8 cellular contexts compared by ENCODE assay signal in genomic region chr2:231613655-231614558, GRCh38. TPM values are rescaled to one million over a fixed set of nuclear protein-coding genes. Genes with fewer than 3 reads are reported as not detected.
DNase-seq lines count a peak whose midpoint lies in the region; ATAC-seq, FAIRE-seq and TF ChIP-seq lines count a peak whose summit lies in the region.

No MANE protein-coding gene starts in this region.

- peaks cover 35% of the 10 kb centered on the region for H3K4me1 ChIP-seq in A549
- H3K4me1 ChIP-seq in left lung: peaks cover 26 to 49% of the 10 kb centered on the region in 2 donors

- H3K4me3 ChIP-seq in A549 (peak overlapping the region; percentile 38), coronary artery (peak overlapping the region; percentile 69), left lung (peak overlapping the region; percentile 16 to 47)

- FAIRE-seq in A549 (lab: Jason Lieb, UNC): no peak

- TF ChIP-seq POLR2A in A549 (IDR thresholded peaks at IDR 0.05; ENCODE audit: low read length): peak; percentile 37; the same call in 1 of the 2 replicates

- DNase-seq in A549 (ENCODE audit: low read depth in 1 of 2, low spot score in 1 of 2) (peak; percentile 72 to 84), NCI-H2196 treated with DMSO at 0.1 percent for 48 hours (lab: John Stamatoyannopoulos, UW; ENCODE audit: unreplicated experiment) (peak; percentile 88), coronary artery (ENCODE audit: low spot score) (peak; percentile 96), left lung (peak; percentile 82 to 93)
- DNase-seq in activated CD4-positive, alpha-beta T cell treated with anti-CD3 and anti-CD28 coated beads for 4 hours: peak; percentile 75 to 80
- DNase-seq in stimulated activated CD4-positive, alpha-beta T cell treated with anti-CD3 and anti-CD28 coated beads, Interleukin-1b, Interleukin-23, amount 100 ng/mL, for 48 hours: peak; percentile 91

- CTCF ChIA-PET in A549 (lab: Yijun Ruan, JAX): interaction anchor here (0.6 to 95.1 kb wide), 16 partner anchors 9 to 286 kb away, joined by 3 to 4158 read pairs (median 4); partner anchors contain the start of gene PTMA

- peaks cover 0 to 22% of the 10 kb centered on the region in 2 donors for H3K27me3 ChIP-seq in left lung

- peak overlapping the region; percentile 76 for H3K4me2 ChIP-seq in A549

- WGBS in A549 (ENCODE audit: missing lambda C conversion rate): 8% methylated on average over 17 of the region's 86 CpGs

- TF ChIP-seq EP300 in A549 (IDR thresholded peaks at IDR 0.05): 0 out of 5 replicates have a peak, but pooled peaks of 1 of the 2 experiments have one; percentile 17

- H3K36me3 ChIP-seq in left lung: no peaks in the 10 kb centered on the region

- TF ChIP-seq CTCF in A549 (IDR thresholded peaks at IDR 0.05): peak; percentile 36; the same call in 2 of the 3 replicates
- no peak for TF ChIP-seq CTCF in coronary artery (IDR thresholded peaks at IDR 0.05)
- TF ChIP-seq CTCF in left lung (IDR thresholded peaks at IDR 0.05): peak in 1 of 2 donors; percentile 17

- no peaks in the 10 kb centered on the region for H3K9me3 ChIP-seq in A549
- H3K9me3 ChIP-seq in left lung: no peaks in the 10 kb centered on the region

- TF ChIP-seq RAD21 in A549 (conservative IDR thresholded peaks at IDR 0.05 in 1 of 2, IDR thresholded peaks at IDR 0.05 in 1 of 2): no peak

- POLR2A ChIA-PET in A549 (lab: Yijun Ruan, JAX): interaction anchor here (0.6 to 4.0 kb wide), 11 partner anchors 9 to 99 kb away, joined by 4 to 61 read pairs (median 8); partner anchors contain the start of gene PTMA

- ATAC-seq in A549: peak; percentile 58 to 59
- peak; percentile 68 for ATAC-seq in GM18508 (IDR thresholded peaks at IDR 0.05; ENCODE audit: insufficient read depth, unreplicated experiment)
- peak; percentile 73 for ATAC-seq in HG02943 (IDR thresholded peaks at IDR 0.05; ENCODE audit: low read depth, unreplicated experiment)
- ATAC-seq in left lung: peak; percentile 77

- intact Hi-C loops in left lung (cut with DNase I): loop anchor here in 1 of 2 donors (2.0 to 5.0 kb wide), 2 partner anchors 63 to 101 kb away; no protein-coding TSS in a partner anchor

- peak overlapping the region; percentile 90 to 95 for H3K27ac ChIP-seq in A549
- peak overlapping the region; percentile 97 to 99 for H3K27ac ChIP-seq in coronary artery
- peak overlapping the region; percentile 92 to 94 for H3K27ac ChIP-seq in left lung

TF ChIP-seq in A549, 52 proteins besides CTCF, POLR2A, EP300 and RAD21 (continues in another document):
- no peak for TF ChIP-seq CBX2 (IDR thresholded peaks at IDR 0.05; ENCODE audit: borderline replicate concordance, low read depth)
- no peak for TF ChIP-seq JUNB (IDR thresholded peaks at IDR 0.05)
- TF ChIP-seq HES2 (IDR thresholded peaks at IDR 0.05): no peak
- peak; percentile 93; the same call in 1 of the 2 replicates for TF ChIP-seq HOXB5 (CRISPR knock-in tag; IDR thresholded peaks at IDR 0.05)
- TF ChIP-seq HMGXB4 (CRISPR knock-in tag; IDR thresholded peaks at IDR 0.05; ENCODE audit: borderline replicate concordance): 0 out of 2 replicates have a peak, but pooled peaks have one; percentile 46
- no peak for TF ChIP-seq EHMT2 (IDR thresholded peaks at IDR 0.05; ENCODE audit: low read depth)
- 0 out of 2 replicates have a peak, but pooled peaks have one; percentile 44 for TF ChIP-seq RARB (CRISPR knock-in tag; IDR thresholded peaks at IDR 0.05)
- peak; percentile 92 for TF ChIP-seq TP53 (CRISPR knock-in tag; IDR thresholded peaks at IDR 0.05)
- TF ChIP-seq NR3C1 (IDR thresholded peaks at IDR 0.05): no peak
- TF ChIP-seq FOSB (CRISPR knock-in tag; IDR thresholded peaks at IDR 0.05): no peak
- TF ChIP-seq SMC3 (IDR thresholded peaks at IDR 0.05): no peak; the same call in 2 of the 3 replicates
- TF ChIP-seq ZFP36 (IDR thresholded peaks at IDR 0.05; ENCODE audit: borderline replicate concordance, partially characterized antibody): no peak
- no peak for TF ChIP-seq CHD4 (IDR thresholded peaks at IDR 0.05; ENCODE audit: borderline replicate concordance)
- TF ChIP-seq KDM5A (IDR thresholded peaks at IDR 0.05): no peak
- TF ChIP-seq MAZ (IDR thresholded peaks at IDR 0.05; ENCODE audit: borderline replicate concordance, low read depth, low read length): no peak
- 0 out of 2 replicates have a peak, but pooled peaks have one; percentile 61 for TF ChIP-seq TFCP2L1 (CRISPR knock-in tag; IDR thresholded peaks at IDR 0.05)
- TF ChIP-seq ZC3H11A (IDR thresholded peaks at IDR 0.05): no peak
- TF ChIP-seq CEBPB (IDR thresholded peaks at IDR 0.05): no peak
- no peak for TF ChIP-seq PBX3 (IDR thresholded peaks at IDR 0.05)
- no peak for TF ChIP-seq ZNF302 (CRISPR knock-in tag; IDR thresholded peaks at IDR 0.05)
- TF ChIP-seq HOXB13 (CRISPR knock-in tag; IDR thresholded peaks at IDR 0.05; ENCODE audit: low read depth): peak; percentile 93
- peak; percentile 73 for TF ChIP-seq E2F6 (IDR thresholded peaks at IDR 0.05; ENCODE audit: borderline replicate concordance, low read depth)
- peak; percentile 46; the same call in 1 of the 2 replicates for TF ChIP-seq MYC (IDR thresholded peaks at IDR 0.05; ENCODE audit: borderline replicate concordance, low read length)
- TF ChIP-seq RNF2 (IDR thresholded peaks at IDR 0.05; ENCODE audit: borderline replicate concordance, low read depth): no peak
- TF ChIP-seq CBX8 (IDR thresholded peaks at IDR 0.05): no peak
- peak; percentile 78 for TF ChIP-seq HOXA7 (CRISPR knock-in tag; IDR thresholded peaks at IDR 0.05)
- no peak for TF ChIP-seq REST (IDR thresholded peaks at IDR 0.05)
- no peak for TF ChIP-seq ZSCAN20 (CRISPR knock-in tag; IDR thresholded peaks at IDR 0.05)
- TF ChIP-seq MAFK (IDR thresholded peaks at IDR 0.05; ENCODE audit: partially characterized antibody): no peak

RNA-seq across cellular contexts. Expression of gene TEX44, which starts 21.2 kb away (rescaled TPM):
- polyA plus RNA-seq in A549 (2011; rRNA removed) (not detected in 2 replicates), A549 (2017; fragmentation: RNase III; extraction: RNeasy Plus Mini Kit Qiagen cat#74134 plus additional on column Dnase treatment) (not detected in 3 replicates)
- not detected in 2 replicates for polyA plus RNA-seq in A549 (2012; cell fraction: cytosol; rRNA removed)
- not detected in 2 replicates for polyA plus RNA-seq in A549 (2012; cell fraction: nucleus; rRNA removed)
- not detected in 2 replicates for polyA minus RNA-seq in A549 (2011; rRNA and poly(A)+ RNA removed)
- total RNA-seq in left lung: not detected

Comparison
In these comparisons a context has a peak if more than half of its experiments do, and no peak if none do; other contexts are left out.
1. Peak in every context shown above with its lines: DNase-seq, ATAC-seq, H3K4me3 ChIP-seq and H3K27ac ChIP-seq.